Comparison of ENCODE assay signal across 36 cellular contexts in genomic region chr7:55624813-55625212, GRCh38.
"Had no signal": no experiment of that assay in that cellular context is flagged by ENCODE, and none has a peak within 500 bp of the region (broad histone marks: within the 10 kb centered on the region; RNA-seq: fewer than 3 reads in every experiment).

No MANE protein-coding gene starts in this region.

- DNase-seq: Karpas-422, Kasumi-1, MG63, MM.1S, MV-4-11, NCI-H1048, NCI-H1092, NCI-H1092 treated with DMSO at 0.1 percent for 48 hours, NCI-H1105, NCI-H1105 treated with DMSO at 0.1 percent for 48 hours, NCI-H1417, NCI-H1417 treated with DMSO at 0.1 percent for 48 hours, NCI-H1436, NCI-H1436 treated with DMSO at 0.1 percent for 48 hours, NCI-H146, NCI-H1694, NCI-H1694 treated with DMSO at 0.1 percent for 48 hours, NCI-H187, NCI-H187 treated with DMSO at 0.1 percent for 48 hours, NCI-H1930, NCI-H2029, NCI-H2029 treated with DMSO at 0.1 percent for 48 hours, NCI-H2081, NCI-H2081 treated with DMSO at 0.1 percent for 48 hours, NCI-H2107, NCI-H2171, NCI-H2171 treated with DMSO at 0.1 percent for 48 hours, NCI-H2227 treated with DMSO at 0.1 percent for 48 hours, NCI-H226, NCI-H345, NCI-H446, NCI-H446 treated with DMSO at 0.1 percent for 48 hours, NCI-H510A, NCI-H510A treated with DMSO at 0.1 percent for 48 hours, NCI-H524, NCI-H524 treated with DMSO at 0.1 percent for 48 hours had no signal

- H3K4me3 ChIP-seq: MG63 had no signal

- H3K27me3 ChIP-seq: MG63 had no signal

- H3K36me3 ChIP-seq: MG63 had no signal
